ENCODE assay signal across 9 cellular contexts in genomic region chr19:3671680-3672574, GRCh38. TPM values are rescaled to one million over a fixed set of nuclear protein-coding genes. Genes with fewer than 3 reads are reported as not detected.
A peak's percentile ranks its signal among the peaks of the same experiment; 100 is the strongest.
DNase-seq lines count a peak whose midpoint lies in the region; ATAC-seq and TF ChIP-seq lines count a peak whose summit lies in the region.
"Had no signal": no experiment of that assay in that cellular context is flagged by ENCODE, and none has a peak within 500 bp of the region (broad histone marks: within the 10 kb centered on the region; RNA-seq: fewer than 3 reads in every experiment).

No MANE protein-coding gene starts in this region.

- ATAC-seq in left cardiac atrium: peak in 1 of 2 donors; percentile 0
- no peak for ATAC-seq in GM18502 (IDR thresholded peaks at IDR 0.05; ENCODE audit: poor library complexity, unreplicated experiment)

- intact Hi-C loops in left cardiac atrium (cut with DNase I): no loop called here

- DNase-seq in activated CD8-positive, alpha-beta memory T cell treated with anti-CD3 and anti-CD28 coated beads for 24 hours: peak; percentile 80
- DNase-seq in left cardiac atrium (peak; percentile 53), GF-D8 (lab: John Stamatoyannopoulos, UW) (no peak), HuH-7.5 (ENCODE audit: low spot score) (no peak), GM19240 (ENCODE audit: insufficient read length, low spot score) (no peak)
- DNase-seq in stimulated activated CD4-positive, alpha-beta T cell treated with anti-CD3 and anti-CD28 coated beads, Interleukin-1b, Interleukin-23, amount 100 ng/mL, for 48 hours: peak; percentile 34

- 0 out of 2 replicates have a peak, but pooled peaks have one; percentile 9 for TF ChIP-seq CTCF in GM12875 (IDR thresholded peaks at IDR 0.05; ENCODE audit: borderline replicate concordance, insufficient read depth, low read depth, low read length)

- peak overlapping the region; percentile 44 for H3K4me3 ChIP-seq in GM12875 (ENCODE audit: low read depth, low read length)

RNA-seq across cellular contexts. Expression of gene PIP5K1C, which starts 28.3 kb away (rescaled TPM):
- 10 to 100 TPM; 36.6 to 44.3 TPM for total RNA-seq in left cardiac atrium

RNA-seq across cellular contexts. Expression of gene TJP3, which starts 36.3 kb away (rescaled TPM):
- under 1 TPM in 1 of 2 donors, not detected in 1; 0.32 TPM for total RNA-seq in left cardiac atrium
- total RNA-seq: neural crest cell had no signal

RNA-seq across cellular contexts. Expression of gene CACTIN, which starts 45.3 kb away (rescaled TPM):
- 10 to 100 TPM; 12.5 to 12.9 TPM for total RNA-seq in left cardiac atrium

Comparison
In these comparisons a context has a peak if more than half of its experiments do, and no peak if none do; other contexts are left out.
1. DNase-seq: peak in activated CD8-positive, alpha-beta memory T cell treated with anti-CD3 and anti-CD28 coated beads for 24 hours (single experiment), left cardiac atrium (single experiment) and stimulated activated CD4-positive, alpha-beta T cell treated with anti-CD3 and anti-CD28 coated beads, Interleukin-1b, Interleukin-23, amount 100 ng/mL, for 48 hours (single experiment); none in GF-D8 (single experiment), HuH-7.5 (single experiment) and GM19240 (single experiment).